In genomic region chrX:26613951-26614350, GRCh38 we compare ENCODE assay signal across 4 cellular contexts.
TF ChIP-seq lines count a peak whose summit lies in the region.

No MANE protein-coding gene starts in this region.

TF ChIP-seq in IMR-90, 13 proteins besides CTCF, POLR2A, EP300 and RAD21:
- TF ChIP-seq FOS (IDR thresholded peaks at IDR 0.05; ENCODE audit: low read depth, low read length) (peak; percentile 46; the same call in 1 of the 2 replicates), CEBPB (IDR thresholded peaks at IDR 0.05; ENCODE audit: low read depth, low read length) (0 out of 2 replicates have a peak, but pooled peaks have one; percentile 2), CHD1 (IDR thresholded peaks at IDR 0.05; ENCODE audit: low read depth, low read length) (no peak)

TF ChIP-seq in endothelial cell of umbilical vein, 7 proteins besides CTCF, POLR2A, EP300 and RAD21:
- TF ChIP-seq FOS (IDR thresholded peaks at IDR 0.05; ENCODE audit: borderline replicate concordance, insufficient read depth, low read length) (peak; percentile 20), JUN (IDR thresholded peaks at IDR 0.05; ENCODE audit: borderline replicate concordance, insufficient read depth, insufficient read length, low read depth) (peak; percentile 16), GATA2 (IDR thresholded peaks at IDR 0.05; ENCODE audit: insufficient read depth, insufficient read length, low read depth, low read length) (no peak)

TF ChIP-seq in neural cell, 6 proteins besides CTCF, POLR2A, EP300 and RAD21 (continued from another document):
- TF ChIP-seq EZH2 (IDR thresholded peaks at IDR 0.05; ENCODE audit: borderline replicate concordance, insufficient read depth, low read length, poor library complexity, severe bottlenecking) (no peak), POLR2AphosphoS5 (IDR thresholded peaks at IDR 0.05) (no peak), MXI1 (conservative IDR thresholded peaks at IDR 0.05; ENCODE audit: poor library complexity, severe bottlenecking) (no peak), SMC3 (conservative IDR thresholded peaks at IDR 0.05; ENCODE audit: poor library complexity) (no peak)
- TF ChIP-seq, protein P1, sequence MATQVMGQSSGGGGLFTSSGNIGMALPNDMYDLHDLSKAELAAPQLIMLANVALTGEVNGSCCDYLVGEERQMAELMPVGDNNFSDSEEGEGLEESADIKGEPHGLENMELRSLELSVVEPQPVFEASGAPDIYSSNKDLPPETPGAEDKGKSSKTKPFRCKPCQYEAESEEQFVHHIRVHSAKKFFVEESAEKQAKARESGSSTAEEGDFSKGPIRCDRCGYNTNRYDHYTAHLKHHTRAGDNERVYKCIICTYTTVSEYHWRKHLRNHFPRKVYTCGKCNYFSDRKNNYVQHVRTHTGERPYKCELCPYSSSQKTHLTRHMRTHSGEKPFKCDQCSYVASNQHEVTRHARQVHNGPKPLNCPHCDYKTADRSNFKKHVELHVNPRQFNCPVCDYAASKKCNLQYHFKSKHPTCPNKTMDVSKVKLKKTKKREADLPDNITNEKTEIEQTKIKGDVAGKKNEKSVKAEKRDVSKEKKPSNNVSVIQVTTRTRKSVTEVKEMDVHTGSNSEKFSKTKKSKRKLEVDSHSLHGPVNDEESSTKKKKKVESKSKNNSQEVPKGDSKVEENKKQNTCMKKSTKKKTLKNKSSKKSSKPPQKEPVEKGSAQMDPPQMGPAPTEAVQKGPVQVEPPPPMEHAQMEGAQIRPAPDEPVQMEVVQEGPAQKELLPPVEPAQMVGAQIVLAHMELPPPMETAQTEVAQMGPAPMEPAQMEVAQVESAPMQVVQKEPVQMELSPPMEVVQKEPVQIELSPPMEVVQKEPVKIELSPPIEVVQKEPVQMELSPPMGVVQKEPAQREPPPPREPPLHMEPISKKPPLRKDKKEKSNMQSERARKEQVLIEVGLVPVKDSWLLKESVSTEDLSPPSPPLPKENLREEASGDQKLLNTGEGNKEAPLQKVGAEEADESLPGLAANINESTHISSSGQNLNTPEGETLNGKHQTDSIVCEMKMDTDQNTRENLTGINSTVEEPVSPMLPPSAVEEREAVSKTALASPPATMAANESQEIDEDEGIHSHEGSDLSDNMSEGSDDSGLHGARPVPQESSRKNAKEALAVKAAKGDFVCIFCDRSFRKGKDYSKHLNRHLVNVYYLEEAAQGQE (IDR thresholded peaks at IDR 0.05; ENCODE audit: borderline replicate concordance): no peak

TF ChIP-seq in WTC11, 78 proteins besides CTCF, POLR2A, EP300 and RAD21:
- TF ChIP-seq, protein P2, sequence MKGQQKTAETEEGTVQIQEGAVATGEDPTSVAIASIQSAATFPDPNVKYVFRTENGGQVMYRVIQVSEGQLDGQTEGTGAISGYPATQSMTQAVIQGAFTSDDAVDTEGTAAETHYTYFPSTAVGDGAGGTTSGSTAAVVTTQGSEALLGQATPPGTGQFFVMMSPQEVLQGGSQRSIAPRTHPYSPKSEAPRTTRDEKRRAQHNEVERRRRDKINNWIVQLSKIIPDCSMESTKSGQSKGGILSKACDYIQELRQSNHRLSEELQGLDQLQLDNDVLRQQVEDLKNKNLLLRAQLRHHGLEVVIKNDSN (CRISPR knock-in tag; IDR thresholded peaks at IDR 0.05): no peak
- TF ChIP-seq SMAD4 (CRISPR knock-in tag; IDR thresholded peaks at IDR 0.05) (no peak), SOX15 (CRISPR knock-in tag; IDR thresholded peaks at IDR 0.05) (no peak), TCF7 (CRISPR knock-in tag; IDR thresholded peaks at IDR 0.05; ENCODE audit: low read depth) (no peak), ZNF423 (CRISPR knock-in tag; IDR thresholded peaks at IDR 0.05) (no peak), NR1H2 (CRISPR knock-in tag; IDR thresholded peaks at IDR 0.05) (no peak)
